13 cellular contexts compared by ENCODE assay signal in genomic region chr15:42608767-42609488, GRCh38.
DNase-seq lines count a peak whose midpoint lies in the region; ATAC-seq lines count a peak whose summit lies in the region.
"Had no signal": no experiment of that assay in that cellular context is flagged by ENCODE, and none has a peak within 500 bp of the region (broad histone marks: within the 10 kb centered on the region; RNA-seq: fewer than 3 reads in every experiment).

No MANE protein-coding gene starts in this region.

- peak overlapping the region; percentile 50 for H3K27ac ChIP-seq in subcutaneous abdominal adipose tissue (ENCODE audit: low read depth, low read length)
- H3K27ac ChIP-seq: thoracic aorta had no signal

- no peak overlapping the region for H3K4me3 ChIP-seq in subcutaneous abdominal adipose tissue (ENCODE audit: low read depth in 1 of 5, low read length in 5 of 5)
- H3K4me3 ChIP-seq: thoracic aorta had no signal

- no peaks in the 10 kb centered on the region for H3K9me3 Mint-ChIP-seq in activated naive CD4-positive, alpha-beta T cell treated with anti-CD3 and anti-CD28 coated beads, Interleukin-2, amount 10 ng/mL, durations not matched to agents 7 days and 5 days
- H3K9me3 Mint-ChIP-seq in effector memory CD8-positive, alpha-beta T cell = no peaks in the 10 kb centered on the region

- peaks cover 12% of the 10 kb centered on the region for H3K36me3 Mint-ChIP-seq in activated naive CD4-positive, alpha-beta T cell treated with anti-CD3 and anti-CD28 coated beads, Interleukin-2, amount 10 ng/mL, durations not matched to agents 7 days and 5 days
- peaks cover 7% of the 10 kb centered on the region for H3K36me3 Mint-ChIP-seq in effector memory CD8-positive, alpha-beta T cell (ENCODE audit: insufficient read depth)

- peak; percentile 55 for ATAC-seq in effector memory CD8-positive, alpha-beta T cell (replicated peaks)
- ATAC-seq in GM18520 (IDR thresholded peaks at IDR 0.05; ENCODE audit: unreplicated experiment) = no peak
- ATAC-seq in GM21367 (IDR thresholded peaks at IDR 0.05; ENCODE audit: unreplicated experiment) = no peak

- CTCF ChIA-PET in activated naive CD4-positive, alpha-beta T cell treated with anti-CD3 and anti-CD28 coated beads, Interleukin-2, amount 10 ng/mL, durations not matched to agents 7 days and 5 days (lab: Charles Lee) = interaction anchor here (1.4 kb wide), 1 partner anchor 26 kb away, joined by 3 read pairs; no protein-coding TSS in a partner anchor

- no peak for DNase-seq in activated naive CD4-positive, alpha-beta T cell treated with anti-CD3 and anti-CD28 coated beads, Interleukin-2, amount 10 ng/mL, durations not matched to agents 7 days and 5 days
- no peak for DNase-seq in activated naive CD4-positive, alpha-beta T cell (lab: John Stamatoyannopoulos, UW)
- peak; percentile 34 for DNase-seq in OCI-M1 (lab: John Stamatoyannopoulos, UW)
- peak in 2 of 3 experiments; percentile 1 to 4 for DNase-seq in effector memory CD8-positive, alpha-beta T cell
- DNase-seq in activated gamma-delta T cell treated with Interleukin-2 at 50 U/mL for 16 hours = no peak
- DNase-seq: effector CD8-positive, alpha-beta T cell; midbrain; NCI-H1048; NCI-H2171 treated with DMSO at 0.1 percent for 48 hours had no signal

- H3K4me1 Mint-ChIP-seq in activated naive CD4-positive, alpha-beta T cell treated with anti-CD3 and anti-CD28 coated beads, Interleukin-2, amount 10 ng/mL, durations not matched to agents 7 days and 5 days = peaks cover 60% of the 10 kb centered on the region
- H3K4me1 Mint-ChIP-seq in effector memory CD8-positive, alpha-beta T cell (ENCODE audit: low read depth in 2 of 2) = peaks cover 22 to 34% of the 10 kb centered on the region in 2 donors

- H3K27ac Mint-ChIP-seq in activated naive CD4-positive, alpha-beta T cell treated with anti-CD3 and anti-CD28 coated beads, Interleukin-2, amount 10 ng/mL, durations not matched to agents 7 days and 5 days = peak overlapping the region; percentile 84
- H3K27ac Mint-ChIP-seq in effector memory CD8-positive, alpha-beta T cell = peak overlapping the region; percentile 87 to 92

- H3K9me3 ChIP-seq in subcutaneous abdominal adipose tissue (ENCODE audit: control insufficient read depth in 5 of 5, low read length in 5 of 5) = no peaks in the 10 kb centered on the region
- H3K9me3 ChIP-seq: thoracic aorta had no signal

- no peak overlapping the region for H3K9ac ChIP-seq in subcutaneous abdominal adipose tissue (ENCODE audit: low read length in 5 of 5)

- H3K27me3 Mint-ChIP-seq in activated naive CD4-positive, alpha-beta T cell treated with anti-CD3 and anti-CD28 coated beads, Interleukin-2, amount 10 ng/mL, durations not matched to agents 7 days and 5 days = no peaks in the 10 kb centered on the region
- H3K27me3 Mint-ChIP-seq in effector memory CD8-positive, alpha-beta T cell = no peaks in the 10 kb centered on the region

- H3K4me1 ChIP-seq in subcutaneous abdominal adipose tissue (ENCODE audit: control insufficient read depth in 5 of 5, insufficient read depth in 5 of 5, low read length in 5 of 5) = peaks cover 0 to 65% (median 23%) of the 10 kb centered on the region in 5 donors

- peak overlapping the region; percentile 43 for H3K4me3 Mint-ChIP-seq in activated naive CD4-positive, alpha-beta T cell treated with anti-CD3 and anti-CD28 coated beads, Interleukin-2, amount 10 ng/mL, durations not matched to agents 7 days and 5 days
- H3K4me3 Mint-ChIP-seq in effector memory CD8-positive, alpha-beta T cell = peak overlapping the region; percentile 53 to 61

- peaks cover 0 to 5% (median 0%) of the 10 kb centered on the region in 5 donors for H3K36me3 ChIP-seq in subcutaneous abdominal adipose tissue (ENCODE audit: control insufficient read depth in 5 of 5, insufficient read depth in 5 of 5, low read length in 5 of 5)
- H3K36me3 ChIP-seq: thoracic aorta had no signal

- H3K27me3 ChIP-seq in subcutaneous abdominal adipose tissue (ENCODE audit: control insufficient read depth in 5 of 5, insufficient read depth in 4 of 5, low read length in 5 of 5) = no peaks in the 10 kb centered on the region

Comparison
In these comparisons a context has a peak if more than half of its experiments do, and no peak if none do; other contexts are left out.
1. DNase-seq: peak in OCI-M1 (single experiment) and effector memory CD8-positive, alpha-beta T cell (2 of 3); none in activated naive CD4-positive, alpha-beta T cell treated with anti-CD3 and anti-CD28 coated beads, Interleukin-2, amount 10 ng/mL, durations not matched to agents 7 days and 5 days (single experiment), activated naive CD4-positive, alpha-beta T cell (0 of 4) and activated gamma-delta T cell treated with Interleukin-2 at 50 U/mL for 16 hours (single experiment).